In the genomic region with DNA sequence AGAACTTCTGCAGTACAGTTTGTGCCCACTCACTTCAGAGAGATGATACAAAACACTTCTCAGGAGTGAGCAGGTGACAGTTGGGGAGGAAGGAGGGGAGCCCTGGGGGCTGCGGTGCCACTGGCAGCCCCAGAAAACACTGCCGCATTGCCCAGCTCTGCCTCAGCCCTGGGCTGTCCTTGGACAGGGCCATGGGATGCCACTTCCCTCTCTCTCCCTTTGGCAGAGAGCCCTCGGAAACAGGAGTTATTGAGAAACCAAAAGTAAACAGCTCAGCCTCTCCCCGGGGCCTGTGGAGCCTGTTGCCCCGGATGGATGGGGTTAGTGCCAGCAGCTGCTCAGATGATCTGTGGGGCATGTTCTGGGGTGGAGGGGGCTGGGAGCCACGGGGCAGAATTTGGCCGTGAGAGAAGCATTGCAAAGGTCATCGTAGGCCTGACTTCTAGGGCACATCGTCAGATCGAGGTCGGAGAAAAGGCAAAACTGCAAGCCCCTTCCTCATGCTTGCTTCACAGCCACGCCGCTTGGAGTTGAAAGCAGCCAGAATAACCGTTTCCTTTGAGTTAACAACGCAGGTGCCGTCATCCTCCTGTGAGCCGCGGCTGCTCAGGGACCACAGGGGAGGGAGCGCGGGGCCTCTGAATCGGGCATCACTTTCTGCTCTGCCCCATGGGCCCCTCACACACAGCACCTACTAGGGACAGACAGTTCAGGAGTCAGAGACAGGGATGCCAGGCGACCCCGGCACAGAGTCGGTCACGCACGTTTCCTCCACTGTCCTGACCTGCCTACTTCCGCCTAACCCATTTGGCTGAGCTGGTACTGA, we compare ENCODE assay signal across 9 cellular contexts.
DNase-seq lines count a peak whose midpoint lies in the region; ATAC-seq, FAIRE-seq and TF ChIP-seq lines count a peak whose summit lies in the region.
"Had no signal": no experiment of that assay in that cellular context is flagged by ENCODE, and none has a peak within 500 bp of the region (broad histone marks: within the 10 kb centered on the region; RNA-seq: fewer than 3 reads in every experiment).

No MANE protein-coding gene starts in this region.

- peak overlapping the region; percentile 69 to 98 (median 94) for H3K4me2 ChIP-seq in BLaER1 treated with 17β-estradiol and CSF1 and Interleukin-3, amounts not matched to agents 10 nM and 100 nM

- H3K27ac Mint-ChIP-seq in activated naive CD8-positive, alpha-beta T cell treated with anti-CD3 and anti-CD28 coated beads, Interleukin-2, amount 50 U/mL, for 24 hours: peak overlapping the region; percentile 96

- in situ Hi-C loops in KBM-7 (cut with MboI; ENCODE audit: low pct_unique_long_range_greater_than_20kb, low sequenced_read_pairs): no loop called here

- FAIRE-seq in GM19239 (lab: Jason Lieb, UNC): peak; percentile 92

- H3K27me3 ChIP-seq in BLaER1 treated with 17β-estradiol and CSF1 and Interleukin-3, amounts not matched to agents 10 nM and 100 nM: no peaks in the 10 kb centered on the region

- peak overlapping the region; percentile 72 to 81 (median 78) for H3K9ac ChIP-seq in BLaER1 treated with 17β-estradiol and CSF1 and Interleukin-3, amounts not matched to agents 10 nM and 100 nM

- peaks cover 0 to 21% (median 11%) of the 10 kb centered on the region in 11 experiments; a peak in 13 of 22 replicates for H3K9me3 ChIP-seq in BLaER1 treated with 17β-estradiol and CSF1 and Interleukin-3, amounts not matched to agents 10 nM and 100 nM (replicated peaks in 1 of 11)

- POLR2A ChIA-PET in RWPE1 (lab: Yijun Ruan, JAX; ENCODE audit: low non-redundant PET): no interaction called here

- no peaks in the 10 kb centered on the region for H4K20me1 ChIP-seq in BLaER1 treated with 17β-estradiol and CSF1 and Interleukin-3, amounts not matched to agents 10 nM and 100 nM

- peak; percentile 58 for ATAC-seq in HG03521 (IDR thresholded peaks at IDR 0.05; ENCODE audit: unreplicated experiment)
- ATAC-seq in activated naive CD8-positive, alpha-beta T cell treated with anti-CD3 and anti-CD28 coated beads, Interleukin-2, amount 50 U/mL, for 24 hours: peak; percentile 83
- ATAC-seq: HCT116 had no signal

- CTCF ChIA-PET in RWPE1 (lab: Yijun Ruan, JAX): interaction anchor here (0.7 kb wide), 1 partner anchor 51 kb away, joined by 3 read pairs; no protein-coding TSS in a partner anchor

- TF ChIP-seq CTCF in RWPE1 (conservative IDR thresholded peaks at IDR 0.05; ENCODE audit: low read depth): no peak

- peak overlapping the region; percentile 30 to 67 (median 54); a peak in 19 of 20 replicates for H3K4me3 ChIP-seq in BLaER1 treated with 17β-estradiol and CSF1 and Interleukin-3, amounts not matched to agents 10 nM and 100 nM

- H3K36me3 Mint-ChIP-seq in activated naive CD8-positive, alpha-beta T cell treated with anti-CD3 and anti-CD28 coated beads, Interleukin-2, amount 50 U/mL, for 24 hours (ENCODE audit: low read depth): no peaks in the 10 kb centered on the region

- peaks cover 17 to 51% (median 29%) of the 10 kb centered on the region in 10 experiments for H3K4me1 ChIP-seq in BLaER1 treated with 17β-estradiol and CSF1 and Interleukin-3, amounts not matched to agents 10 nM and 100 nM

- H3K4me1 Mint-ChIP-seq in activated naive CD8-positive, alpha-beta T cell treated with anti-CD3 and anti-CD28 coated beads, Interleukin-2, amount 50 U/mL, for 24 hours: peaks cover 21% of the 10 kb centered on the region

- peak overlapping the region; percentile 74 to 90 (median 85) for H3K27ac ChIP-seq in BLaER1 treated with 17β-estradiol and CSF1 and Interleukin-3, amounts not matched to agents 10 nM and 100 nM
- H3K27ac ChIP-seq in RWPE1: peak overlapping the region; percentile 61

- H3K27me3 Mint-ChIP-seq in activated naive CD8-positive, alpha-beta T cell treated with anti-CD3 and anti-CD28 coated beads, Interleukin-2, amount 50 U/mL, for 24 hours: no peaks in the 10 kb centered on the region

- DNase-seq in GM19239 (ENCODE audit: insufficient read length, low spot score) (peak; percentile 55), RWPE1 (ENCODE audit: low spot score) (peak; percentile 66), hippocampal formation (lab: John Stamatoyannopoulos, UW) (peak; percentile 37 to 66), KBM-7 (no peak)
- peak; percentile 52 for DNase-seq in activated naive CD8-positive, alpha-beta T cell treated with anti-CD3 and anti-CD28 coated beads, Interleukin-2, amount 50 U/mL, for 24 hours
- DNase-seq in stimulated activated CD4-positive, alpha-beta T cell treated with anti-CD3 and anti-CD28 coated beads, Interleukin-1b, Interleukin-23, amount 100 ng/mL, for 24 hours (ENCODE audit: low read depth in 4 of 4, low spot score in 1 of 4): peak; percentile 15 to 21 (median 18)

- H3K4me3 Mint-ChIP-seq in activated naive CD8-positive, alpha-beta T cell treated with anti-CD3 and anti-CD28 coated beads, Interleukin-2, amount 50 U/mL, for 24 hours: peak overlapping the region; percentile 80

- H3K36me3 ChIP-seq in BLaER1 treated with 17β-estradiol and CSF1 and Interleukin-3, amounts not matched to agents 10 nM and 100 nM: peaks cover 0 to 17% (median 0%) of the 10 kb centered on the region in 11 experiments; a peak in 2 of 22 replicates

- no peaks in the 10 kb centered on the region for H3K9me3 Mint-ChIP-seq in activated naive CD8-positive, alpha-beta T cell treated with anti-CD3 and anti-CD28 coated beads, Interleukin-2, amount 50 U/mL, for 24 hours
